ENCODE assay signal across 8 cellular contexts in genomic region chr19:55086730-55087541, GRCh38. TPM values are rescaled to one million over a fixed set of nuclear protein-coding genes. Genes with fewer than 3 reads are reported as not detected.
DNase-seq lines count a peak whose midpoint lies in the region; ATAC-seq and TF ChIP-seq lines count a peak whose summit lies in the region.

No MANE protein-coding gene starts in this region.

- TF ChIP-seq CTCF in fibroblast of the aortic adventitia (IDR thresholded peaks at IDR 0.05; ENCODE audit: insufficient read depth, low read length) (no peak), Caco-2 (IDR thresholded peaks at IDR 0.05; ENCODE audit: insufficient read depth in 1 of 2, low read depth in 1 of 2, low read length in 1 of 2, severe bottlenecking in 1 of 2, unreplicated experiment in 1 of 2) (no peak)

- no peak for ATAC-seq in GM18861 (IDR thresholded peaks at IDR 0.05; ENCODE audit: unreplicated experiment)

- H3K27me3 ChIP-seq in muscle layer of colon (ENCODE audit: control insufficient read depth in 1 of 2, insufficient read depth in 2 of 2, low read length in 2 of 2), result peaks cover 41 to 55% of the 10 kb centered on the region in 2 donors
- H3K27me3 ChIP-seq in stomach smooth muscle (ENCODE audit: control insufficient read depth in 1 of 2, insufficient read depth in 2 of 2, low read length in 2 of 2), result peaks cover 36 to 44% of the 10 kb centered on the region in 2 donors
- no peaks in the 10 kb centered on the region for H3K27me3 ChIP-seq in Caco-2 (replicated peaks; ENCODE audit: control insufficient read depth, insufficient read depth, low read length)

- no peak overlapping the region for H3K27ac Mint-ChIP-seq in Caco-2 (ENCODE audit: unreplicated experiment)

- H3K4me1 Mint-ChIP-seq in Caco-2 (ENCODE audit: low read depth, unreplicated experiment), result peaks cover 9% of the 10 kb centered on the region

- intact Hi-C loops in Caco-2 (cut with micrococcal nuclease; ENCODE audit: unreplicated experiment), result no loop called here

- BruUV-seq in Caco-2 (replicated peaks; lab: Mats Ljungman, UMichigan), result no TSS peak

- H3K9ac ChIP-seq in muscle layer of colon (ENCODE audit: low read length) (no peak overlapping the region), stomach smooth muscle (ENCODE audit: low read length in 2 of 2) (no peak overlapping the region)

- H3K9me3 Mint-ChIP-seq in Caco-2 (ENCODE audit: unreplicated experiment), result no peaks in the 10 kb centered on the region

- H3K36me3 ChIP-seq in muscle layer of colon (ENCODE audit: insufficient read depth, low read length), result peaks cover 22% of the 10 kb centered on the region
- H3K36me3 ChIP-seq in stomach smooth muscle (ENCODE audit: control insufficient read depth in 2 of 2, insufficient read depth in 2 of 2, low read length in 2 of 2), result peaks cover 11 to 16% of the 10 kb centered on the region in 2 donors
- H3K36me3 ChIP-seq in Caco-2 (ENCODE audit: control insufficient read depth, insufficient read depth, low read length), result peaks cover 3% of the 10 kb centered on the region; the same call in 1 of the 2 replicates

- H3K4me3 Mint-ChIP-seq in Caco-2 (ENCODE audit: unreplicated experiment), result no peak overlapping the region

- peaks cover 86% of the 10 kb centered on the region for H3K36me3 Mint-ChIP-seq in Caco-2 (ENCODE audit: insufficient read depth, unreplicated experiment)

- no peaks in the 10 kb centered on the region for H3K9me3 ChIP-seq in muscle layer of colon (ENCODE audit: low read length)
- no peaks in the 10 kb centered on the region for H3K9me3 ChIP-seq in stomach smooth muscle (ENCODE audit: control insufficient read depth in 2 of 2, low read length in 2 of 2)
- H3K9me3 ChIP-seq in Caco-2, result no peaks in the 10 kb centered on the region

- H3K4me1 ChIP-seq in muscle layer of colon (ENCODE audit: insufficient read depth, low read length) (peaks cover 28% of the 10 kb centered on the region), stomach smooth muscle (ENCODE audit: control insufficient read depth, insufficient read depth, low read length) (peaks cover 39% of the 10 kb centered on the region), Caco-2 (no peaks in the 10 kb centered on the region)

- peak; percentile 96 for DNase-seq in DMS79 (lab: John Stamatoyannopoulos, UW)
- peak; percentile 80 for DNase-seq in NCI-H345 (lab: John Stamatoyannopoulos, UW)
- DNase-seq in activated gamma-delta T cell treated with Interleukin-2 at 50 U/mL for 16 hours, result peak; percentile 28
- peak; percentile 87 for DNase-seq in fibroblast of the aortic adventitia (ENCODE audit: low read depth)
- DNase-seq in Caco-2, result no peak

- CTCF ChIA-PET in Caco-2 (lab: Charles Lee), result no interaction called here

- peak overlapping the region; percentile 63 for H3K4me3 ChIP-seq in fibroblast of the aortic adventitia (ENCODE audit: low read depth, low read length)
- peak overlapping the region; percentile 51 to 68 for H3K4me3 ChIP-seq in muscle layer of colon (ENCODE audit: low read depth in 1 of 2, low read length in 2 of 2)
- peak overlapping the region; percentile 21 to 71 for H3K4me3 ChIP-seq in stomach smooth muscle (ENCODE audit: low read length in 2 of 2)
- no peak overlapping the region for H3K4me3 ChIP-seq in Caco-2 (ENCODE audit: low read depth, low read length)

- no peaks in the 10 kb centered on the region for H3K27me3 Mint-ChIP-seq in Caco-2 (ENCODE audit: insufficient read depth, unreplicated experiment)

- POLR2A ChIA-PET in Caco-2 (lab: Charles Lee), result no interaction called here

- no peak overlapping the region for H3K27ac ChIP-seq in muscle layer of colon (ENCODE audit: low read depth, low read length)
- H3K27ac ChIP-seq in stomach smooth muscle (ENCODE audit: low read length), result no peak overlapping the region

RNA-seq across cellular contexts. Expression of gene EPS8L1, which starts 11.3 kb away (rescaled TPM):
- total RNA-seq in fibroblast of the aortic adventitia (ENCODE audit: low replicate concordance) (0.63 and 1.5 TPM in 2 replicates), Caco-2 (2022) (135 and 141 TPM in 2 replicates)

RNA-seq across cellular contexts. Expression of gene RDH13, which starts 24.0 kb away (rescaled TPM):
- total RNA-seq in fibroblast of the aortic adventitia (ENCODE audit: low replicate concordance), result 4.9 and 9.1 TPM in 2 replicates
- total RNA-seq in Caco-2 (2022), result 43.3 and 49.8 TPM in 2 replicates

RNA-seq across cellular contexts. Expression of gene PPP1R12C, which starts 30.5 kb away (rescaled TPM):
- total RNA-seq in fibroblast of the aortic adventitia (ENCODE audit: low replicate concordance), result 46.3 and 75.2 TPM in 2 replicates
- total RNA-seq in Caco-2 (2022), result 104 TPM in 2 replicates

RNA-seq across cellular contexts. Expression of gene GP6, which starts 48.9 kb away (rescaled TPM):
- total RNA-seq in fibroblast of the aortic adventitia (ENCODE audit: low replicate concordance) (not detected in 2 replicates), Caco-2 (2022) (not detected in 2 replicates)

Comparison
In these comparisons a context has a peak if more than half of its experiments do, and no peak if none do; other contexts are left out.
1. DNase-seq: peak in DMS79 (single experiment), NCI-H345 (single experiment), activated gamma-delta T cell treated with Interleukin-2 at 50 U/mL for 16 hours (single experiment) and fibroblast of the aortic adventitia (single experiment); none in Caco-2 (0 of 2).
2. RNA of gene EPS8L1, which starts 11.3 kb away (total RNA-seq): 135 to 141 TPM in Caco-2; 0.63 to 1.5 TPM in fibroblast of the aortic adventitia; every median in the first group is over 10 times any median in the second.